Comparison of ENCODE assay signal across 11 cellular contexts in genomic region chr3:136266468-136266867, GRCh38. TPM values are rescaled to one million over a fixed set of nuclear protein-coding genes. Genes with fewer than 3 reads are reported as not detected.
DNase-seq lines count a peak whose midpoint lies in the region; ATAC-seq, FAIRE-seq and TF ChIP-seq lines count a peak whose summit lies in the region.
"Had no signal": no experiment of that assay in that cellular context is flagged by ENCODE, and none has a peak within 500 bp of the region (broad histone marks: within the 10 kb centered on the region; RNA-seq: fewer than 3 reads in every experiment).

No MANE protein-coding gene starts in this region.

- peaks cover 14% of the 10 kb centered on the region for H3K4me1 ChIP-seq in A549
- H3K4me1 ChIP-seq in OCI-LY7 (ENCODE audit: insufficient read depth, low read length, poor library complexity, severe bottlenecking), result no peaks in the 10 kb centered on the region
- H3K4me1 ChIP-seq: BLaER1, lower lobe of right lung had no signal

- no peaks in the 10 kb centered on the region for H4K20me1 ChIP-seq in OCI-LY7 (ENCODE audit: insufficient read depth, low read length)

- POLR2A ChIA-PET in A549 (lab: Yijun Ruan, JAX) (interaction anchor here (0.9 kb wide), 1 partner anchor 70 kb away, joined by 4 read pairs; the partner anchor contains the start of gene MSL2), OCI-LY7 (lab: Charles Lee) (interaction anchor here (0.6 to 1.0 kb wide), 5 partner anchors 25 to 89 kb away, joined by 3 to 5 read pairs (median 3); no protein-coding TSS in a partner anchor)

- DNase-seq in A549 (ENCODE audit: low read depth in 1 of 2, low spot score in 1 of 2), result peak; percentile 43 to 60
- DNase-seq in amniotic epithelial cell (ENCODE audit: low read depth), result peak; percentile 47
- DNase-seq in omental fat pad (ENCODE audit: low spot score), result no peak
- no peak for DNase-seq in Ammon's horn (ENCODE audit: low spot score)
- DNase-seq in OCI-LY7 (ENCODE audit: low spot score), result no peak
- DNase-seq: lower lobe of right lung had no signal

- 5% methylated on average over 4 of the region's 4 CpGs for WGBS in A549 (ENCODE audit: missing lambda C conversion rate)

- FAIRE-seq in A549 (lab: Jason Lieb, UNC), result peak; percentile 84
- FAIRE-seq: endothelial cell of umbilical vein had no signal

- no peak overlapping the region for H3K4me3 ChIP-seq in A549
- H3K4me3 ChIP-seq in OCI-LY7 (ENCODE audit: low read depth, low read length, poor library complexity, severe bottlenecking), result no peak overlapping the region
- H3K4me3 ChIP-seq: BLaER1, lower lobe of right lung had no signal

- H3K4me2 ChIP-seq in A549 (peak overlapping the region; percentile 65), OCI-LY7 (ENCODE audit: low read length) (no peak overlapping the region)
- H3K4me2 ChIP-seq: BLaER1 had no signal

- no peaks in the 10 kb centered on the region for H3K9me2 ChIP-seq in OCI-LY7 (ENCODE audit: insufficient read depth, low read length)

- TF ChIP-seq RAD21 in A549 (conservative IDR thresholded peaks at IDR 0.05 in 1 of 2, IDR thresholded peaks at IDR 0.05 in 1 of 2), result no peak

- TF ChIP-seq CTCF in A549 (IDR thresholded peaks at IDR 0.05), result no peak
- TF ChIP-seq CTCF in omental fat pad (IDR thresholded peaks at IDR 0.05), result no peak
- TF ChIP-seq CTCF in OCI-LY7 (conservative IDR thresholded peaks at IDR 0.05; ENCODE audit: low read length), result no peak

- intact Hi-C loops in OCI-LY7 (cut with micrococcal nuclease; ENCODE audit: unreplicated experiment), result no loop called here

- H3K27ac ChIP-seq in A549 (peak overlapping the region; percentile 63 to 86), OCI-LY7 (ENCODE audit: low read depth, low read length, poor library complexity, severe bottlenecking) (no peak overlapping the region)
- H3K27ac ChIP-seq: BLaER1, lower lobe of right lung had no signal

- TF ChIP-seq EP300 in A549 (IDR thresholded peaks at IDR 0.05), result no peak

- H3K36me3 ChIP-seq in OCI-LY7 (ENCODE audit: insufficient read depth, low read length), result peaks cover 62% of the 10 kb centered on the region

- ATAC-seq in A549 (peak; percentile 94 to 99), GM18870 (IDR thresholded peaks at IDR 0.05; ENCODE audit: unreplicated experiment) (peak; percentile 58), HG03103 (IDR thresholded peaks at IDR 0.05; ENCODE audit: low read depth, unreplicated experiment) (peak; percentile 82), omental fat pad (ENCODE audit: low FRiP score) (no peak), GM18517 (IDR thresholded peaks at IDR 0.05; ENCODE audit: unreplicated experiment) (no peak)
- ATAC-seq: lower lobe of right lung had no signal

- no TSS peak for BruUV-seq in OCI-LY7 (replicated peaks; lab: Mats Ljungman, UMichigan)

- no peak for TF ChIP-seq POLR2A in A549 (IDR thresholded peaks at IDR 0.05; ENCODE audit: low read length)

- no peak overlapping the region for H2AFZ ChIP-seq in OCI-LY7 (ENCODE audit: low read length)

- no peaks in the 10 kb centered on the region for H3K9me3 ChIP-seq in A549
- no peaks in the 10 kb centered on the region for H3K9me3 ChIP-seq in OCI-LY7 (ENCODE audit: low read length)
- H3K9me3 ChIP-seq: BLaER1, lower lobe of right lung had no signal

- H3K79me2 ChIP-seq in OCI-LY7 (ENCODE audit: insufficient read depth, low read depth, low read length), result no peaks in the 10 kb centered on the region

- CTCF ChIA-PET in A549 (lab: Yijun Ruan, JAX) (interaction anchor here (0.5 to 1.2 kb wide), 3 partner anchors 8 to 668 kb away, joined by 3 to 6 read pairs (median 4); no protein-coding TSS in a partner anchor), OCI-LY7 (lab: Charles Lee; ENCODE audit: unreplicated experiment) (no interaction called here)

TF ChIP-seq in A549, 52 proteins besides CTCF, POLR2A, EP300 and RAD21:
- TF ChIP-seq PHF8 (IDR thresholded peaks at IDR 0.05; ENCODE audit: borderline replicate concordance, low read depth), result no peak
- TF ChIP-seq GATA3 (IDR thresholded peaks at IDR 0.05; ENCODE audit: borderline replicate concordance), result peak; percentile 18; the same call in 1 of the 2 replicates
- TF ChIP-seq BHLHE40 (IDR thresholded peaks at IDR 0.05; ENCODE audit: low read depth, low read length), result no peak
- TF ChIP-seq KDM5A (IDR thresholded peaks at IDR 0.05), result no peak
- no peak for TF ChIP-seq SMC3 (IDR thresholded peaks at IDR 0.05)
- TF ChIP-seq USF2 (IDR thresholded peaks at IDR 0.05), result no peak
- peak; percentile 64 for TF ChIP-seq FOSL2 (IDR thresholded peaks at IDR 0.05)
- TF ChIP-seq FOSL2 (CRISPR knock-in tag; IDR thresholded peaks at IDR 0.05), result peak; percentile 93
- TF ChIP-seq HES2 (IDR thresholded peaks at IDR 0.05), result no peak
- no peak for TF ChIP-seq HDAC2 (IDR thresholded peaks at IDR 0.05)
- TF ChIP-seq MYC (IDR thresholded peaks at IDR 0.05; ENCODE audit: borderline replicate concordance, low read length), result no peak
- TF ChIP-seq JUNB (IDR thresholded peaks at IDR 0.05), result peak; percentile 52; the same call in 1 of the 2 replicates
- TF ChIP-seq RNF2 (IDR thresholded peaks at IDR 0.05; ENCODE audit: borderline replicate concordance, low read depth), result no peak
- TF ChIP-seq HOXA7 (CRISPR knock-in tag; IDR thresholded peaks at IDR 0.05), result no peak
- TF ChIP-seq POLR2AphosphoS2 (conservative IDR thresholded peaks at IDR 0.05; ENCODE audit: low read length), result no peak
- TF ChIP-seq CHD4 (IDR thresholded peaks at IDR 0.05; ENCODE audit: borderline replicate concordance), result no peak
- TF ChIP-seq MAFK (IDR thresholded peaks at IDR 0.05; ENCODE audit: partially characterized antibody), result peak; percentile 64
- TF ChIP-seq HEYL (CRISPR knock-in tag; IDR thresholded peaks at IDR 0.05), result no peak

RNA-seq across cellular contexts. Expression of gene PCCB, which starts 16.3 kb away (rescaled TPM):
- polyA plus RNA-seq in A549 (2011; rRNA removed), result 65.5 and 69.7 TPM in 2 replicates
- 39.6 and 47.4 TPM in 2 replicates for polyA plus RNA-seq in A549 (2012; cell fraction: cytosol; rRNA removed)
- 35.6 and 41.8 TPM in 2 replicates for polyA plus RNA-seq in A549 (2012; cell fraction: nucleus; rRNA removed)
- polyA plus RNA-seq in A549 (2017; fragmentation: RNase III; extraction: RNeasy Plus Mini Kit Qiagen cat#74134 plus additional on column Dnase treatment), result 31.7 to 34.9 TPM (median 32.7 TPM) in 3 replicates
- polyA minus RNA-seq in A549 (2011; rRNA and poly(A)+ RNA removed), result 56.7 and 60.9 TPM in 2 replicates
- total RNA-seq in omental fat pad, result 10 to 100 TPM; 22.2 to 37.9 (median 29.0) TPM
- 38.3 and 39.7 TPM in 2 replicates for total RNA-seq in OCI-LY7 (2014; rRNA removed; shearing (Covaris generic))
- total RNA-seq in OCI-LY7 (2022), result 51.5 and 64.1 TPM in 2 replicates

Comparison
In these comparisons a context has a peak if more than half of its experiments do, and no peak if none do; other contexts are left out.
1. ATAC-seq: peak in A549 (2 of 2), GM18870 (single experiment) and HG03103 (single experiment); none in omental fat pad (single experiment) and GM18517 (single experiment).
2. DNase-seq: peak in A549 (2 of 2) and amniotic epithelial cell (single experiment); none in omental fat pad (single experiment), Ammon's horn (single experiment) and OCI-LY7 (single experiment).